In the genomic region with DNA sequence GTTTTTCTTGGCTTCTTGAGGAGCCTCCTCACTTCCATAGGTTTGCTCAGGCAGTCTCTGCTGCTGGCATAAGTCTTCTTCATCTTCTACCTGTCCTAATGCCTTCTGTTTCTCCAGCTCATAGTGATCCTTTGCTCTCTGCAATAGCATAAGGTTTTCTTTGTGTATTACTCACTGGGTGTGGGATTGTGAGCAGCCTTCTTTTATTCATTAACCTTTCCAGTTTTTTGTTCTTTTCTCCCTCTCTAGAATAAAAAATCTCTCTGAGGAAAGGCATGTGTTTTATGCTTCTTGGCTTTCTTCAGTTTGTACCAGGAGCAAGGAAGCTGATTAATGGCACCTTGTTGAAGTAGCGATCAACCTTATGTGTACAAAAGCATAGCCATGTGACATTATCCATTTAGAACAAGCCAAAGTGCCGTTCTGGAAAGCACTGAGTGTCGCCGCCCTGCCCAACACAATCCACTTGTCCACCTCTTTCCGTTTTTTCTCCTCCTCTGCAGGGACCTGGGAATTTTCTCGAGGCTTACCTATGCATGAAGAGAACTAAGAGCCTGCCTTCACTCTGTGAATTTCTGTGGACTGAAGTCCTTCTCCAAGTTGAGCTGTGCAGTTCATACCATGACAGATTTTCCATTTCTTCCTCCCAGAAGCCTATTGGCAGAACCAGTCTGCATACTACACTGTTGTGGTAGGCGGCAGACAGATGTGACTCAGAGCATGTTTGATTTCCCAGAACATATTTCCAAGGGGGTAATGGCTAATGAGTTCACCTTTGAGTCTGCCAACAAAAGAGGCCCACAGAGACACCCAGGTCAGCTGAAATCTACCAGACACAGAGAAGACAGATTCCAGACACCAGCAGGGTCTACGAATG, we compare ENCODE assay signal across 1 cellular context.
TF ChIP-seq lines count a peak whose summit lies in the region.

No MANE protein-coding gene starts in this region.

TF ChIP-seq in HepG2, 621 proteins besides CTCF, POLR2A, EP300 and RAD21 (continued from another document and continues in another):
- TF ChIP-seq, protein P1, sequence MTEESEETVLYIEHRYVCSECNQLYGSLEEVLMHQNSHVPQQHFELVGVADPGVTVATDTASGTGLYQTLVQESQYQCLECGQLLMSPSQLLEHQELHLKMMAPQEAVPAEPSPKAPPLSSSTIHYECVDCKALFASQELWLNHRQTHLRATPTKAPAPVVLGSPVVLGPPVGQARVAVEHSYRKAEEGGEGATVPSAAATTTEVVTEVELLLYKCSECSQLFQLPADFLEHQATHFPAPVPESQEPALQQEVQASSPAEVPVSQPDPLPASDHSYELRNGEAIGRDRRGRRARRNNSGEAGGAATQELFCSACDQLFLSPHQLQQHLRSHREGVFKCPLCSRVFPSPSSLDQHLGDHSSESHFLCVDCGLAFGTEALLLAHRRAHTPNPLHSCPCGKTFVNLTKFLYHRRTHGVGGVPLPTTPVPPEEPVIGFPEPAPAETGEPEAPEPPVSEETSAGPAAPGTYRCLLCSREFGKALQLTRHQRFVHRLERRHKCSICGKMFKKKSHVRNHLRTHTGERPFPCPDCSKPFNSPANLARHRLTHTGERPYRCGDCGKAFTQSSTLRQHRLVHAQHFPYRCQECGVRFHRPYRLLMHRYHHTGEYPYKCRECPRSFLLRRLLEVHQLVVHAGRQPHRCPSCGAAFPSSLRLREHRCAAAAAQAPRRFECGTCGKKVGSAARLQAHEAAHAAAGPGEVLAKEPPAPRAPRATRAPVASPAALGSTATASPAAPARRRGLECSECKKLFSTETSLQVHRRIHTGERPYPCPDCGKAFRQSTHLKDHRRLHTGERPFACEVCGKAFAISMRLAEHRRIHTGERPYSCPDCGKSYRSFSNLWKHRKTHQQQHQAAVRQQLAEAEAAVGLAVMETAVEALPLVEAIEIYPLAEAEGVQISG (CRISPR knock-in tag; IDR thresholded peaks at IDR 0.05): peak; percentile 11; the same call in 1 of the 2 replicates
- peak; percentile 52 for TF ChIP-seq FOXA3 (CRISPR knock-in tag; IDR thresholded peaks at IDR 0.05)
- 0 out of 2 replicates have a peak, but pooled peaks have one; percentile 6 for TF ChIP-seq ZNF121 (CRISPR knock-in tag; IDR thresholded peaks at IDR 0.05)
- no peak for TF ChIP-seq DNMT1 (CRISPR knock-in tag; IDR thresholded peaks at IDR 0.05)
- 0 out of 2 replicates have a peak, but pooled peaks have one; percentile 29 for TF ChIP-seq FIP1L1 (IDR thresholded peaks at IDR 0.05; ENCODE audit: borderline replicate concordance, insufficient read depth, low read depth, low read length)
- TF ChIP-seq ZMYM4 (CRISPR knock-in tag; IDR thresholded peaks at IDR 0.05): no peak; the same call in 1 of the 2 replicates
- TF ChIP-seq MAX (IDR thresholded peaks at IDR 0.05): peak; percentile 16; the same call in 1 of the 2 replicates
- TF ChIP-seq ZNF644 (CRISPR knock-in tag; IDR thresholded peaks at IDR 0.05; ENCODE audit: low read depth): peak; percentile 68; the same call in 1 of the 2 replicates
- 0 out of 2 replicates have a peak, but pooled peaks have one; percentile 42 for TF ChIP-seq HBP1 (CRISPR knock-in tag; IDR thresholded peaks at IDR 0.05; ENCODE audit: low read depth)
- TF ChIP-seq GZF1 (CRISPR knock-in tag; IDR thresholded peaks at IDR 0.05): no peak
- TF ChIP-seq REPIN1 (CRISPR knock-in tag; IDR thresholded peaks at IDR 0.05; ENCODE audit: borderline replicate concordance, low read depth): 0 out of 2 replicates have a peak, but pooled peaks have one; percentile 21
- TF ChIP-seq ZNF589 (CRISPR knock-in tag; conservative IDR thresholded peaks at IDR 0.05): no peak
- TF ChIP-seq SALL2 (CRISPR knock-in tag; IDR thresholded peaks at IDR 0.05): 0 out of 2 replicates have a peak, but pooled peaks have one; percentile 18
- 0 out of 2 replicates have a peak, but pooled peaks have one; percentile 27 for TF ChIP-seq KLF6 (CRISPR knock-in tag; IDR thresholded peaks at IDR 0.05)
- TF ChIP-seq HMG20A (CRISPR knock-in tag; IDR thresholded peaks at IDR 0.05; ENCODE audit: borderline replicate concordance): peak; percentile 59; the same call in 1 of the 2 replicates
- TF ChIP-seq, protein P2, sequence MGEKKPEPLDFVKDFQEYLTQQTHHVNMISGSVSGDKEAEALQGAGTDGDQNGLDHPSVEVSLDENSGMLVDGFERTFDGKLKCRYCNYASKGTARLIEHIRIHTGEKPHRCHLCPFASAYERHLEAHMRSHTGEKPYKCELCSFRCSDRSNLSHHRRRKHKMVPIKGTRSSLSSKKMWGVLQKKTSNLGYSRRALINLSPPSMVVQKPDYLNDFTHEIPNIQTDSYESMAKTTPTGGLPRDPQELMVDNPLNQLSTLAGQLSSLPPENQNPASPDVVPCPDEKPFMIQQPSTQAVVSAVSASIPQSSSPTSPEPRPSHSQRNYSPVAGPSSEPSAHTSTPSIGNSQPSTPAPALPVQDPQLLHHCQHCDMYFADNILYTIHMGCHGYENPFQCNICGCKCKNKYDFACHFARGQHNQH (CRISPR knock-in tag; IDR thresholded peaks at IDR 0.05): peak; percentile 39; the same call in 1 of the 2 replicates
- TF ChIP-seq ZNF274 (CRISPR knock-in tag; IDR thresholded peaks at IDR 0.05): peak; percentile 39; the same call in 1 of the 2 replicates
- TF ChIP-seq TBX2 (CRISPR knock-in tag; IDR thresholded peaks at IDR 0.05; ENCODE audit: borderline replicate concordance): 0 out of 2 replicates have a peak, but pooled peaks have one; percentile 42
- peak; percentile 21; the same call in 1 of the 2 replicates for TF ChIP-seq ZNF24 (IDR thresholded peaks at IDR 0.05)
- peak; percentile 87 for TF ChIP-seq SKI (IDR thresholded peaks at IDR 0.05; ENCODE audit: partially characterized antibody)
- TF ChIP-seq, protein P3, sequence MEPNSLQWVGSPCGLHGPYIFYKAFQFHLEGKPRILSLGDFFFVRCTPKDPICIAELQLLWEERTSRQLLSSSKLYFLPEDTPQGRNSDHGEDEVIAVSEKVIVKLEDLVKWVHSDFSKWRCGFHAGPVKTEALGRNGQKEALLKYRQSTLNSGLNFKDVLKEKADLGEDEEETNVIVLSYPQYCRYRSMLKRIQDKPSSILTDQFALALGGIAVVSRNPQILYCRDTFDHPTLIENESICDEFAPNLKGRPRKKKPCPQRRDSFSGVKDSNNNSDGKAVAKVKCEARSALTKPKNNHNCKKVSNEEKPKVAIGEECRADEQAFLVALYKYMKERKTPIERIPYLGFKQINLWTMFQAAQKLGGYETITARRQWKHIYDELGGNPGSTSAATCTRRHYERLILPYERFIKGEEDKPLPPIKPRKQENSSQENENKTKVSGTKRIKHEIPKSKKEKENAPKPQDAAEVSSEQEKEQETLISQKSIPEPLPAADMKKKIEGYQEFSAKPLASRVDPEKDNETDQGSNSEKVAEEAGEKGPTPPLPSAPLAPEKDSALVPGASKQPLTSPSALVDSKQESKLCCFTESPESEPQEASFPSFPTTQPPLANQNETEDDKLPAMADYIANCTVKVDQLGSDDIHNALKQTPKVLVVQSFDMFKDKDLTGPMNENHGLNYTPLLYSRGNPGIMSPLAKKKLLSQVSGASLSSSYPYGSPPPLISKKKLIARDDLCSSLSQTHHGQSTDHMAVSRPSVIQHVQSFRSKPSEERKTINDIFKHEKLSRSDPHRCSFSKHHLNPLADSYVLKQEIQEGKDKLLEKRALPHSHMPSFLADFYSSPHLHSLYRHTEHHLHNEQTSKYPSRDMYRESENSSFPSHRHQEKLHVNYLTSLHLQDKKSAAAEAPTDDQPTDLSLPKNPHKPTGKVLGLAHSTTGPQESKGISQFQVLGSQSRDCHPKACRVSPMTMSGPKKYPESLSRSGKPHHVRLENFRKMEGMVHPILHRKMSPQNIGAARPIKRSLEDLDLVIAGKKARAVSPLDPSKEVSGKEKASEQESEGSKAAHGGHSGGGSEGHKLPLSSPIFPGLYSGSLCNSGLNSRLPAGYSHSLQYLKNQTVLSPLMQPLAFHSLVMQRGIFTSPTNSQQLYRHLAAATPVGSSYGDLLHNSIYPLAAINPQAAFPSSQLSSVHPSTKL (CRISPR knock-in tag; IDR thresholded peaks at IDR 0.05): peak; percentile 71
- peak; percentile 31; the same call in 1 of the 2 replicates for TF ChIP-seq ZFY (CRISPR knock-in tag; IDR thresholded peaks at IDR 0.05)
- TF ChIP-seq SAP130 (CRISPR knock-in tag; IDR thresholded peaks at IDR 0.05; ENCODE audit: low read depth): peak; percentile 46; the same call in 1 of the 2 replicates
- 0 out of 2 replicates have a peak, but pooled peaks have one; percentile 46 for TF ChIP-seq ZNF33B (CRISPR knock-in tag; IDR thresholded peaks at IDR 0.05)
- peak; percentile 89 for TF ChIP-seq FOSL2 (CRISPR knock-in tag; IDR thresholded peaks at IDR 0.05)
- TF ChIP-seq SAFB2 (CRISPR knock-in tag; IDR thresholded peaks at IDR 0.05; ENCODE audit: borderline replicate concordance, low read depth): no peak
- TF ChIP-seq, protein P4, sequence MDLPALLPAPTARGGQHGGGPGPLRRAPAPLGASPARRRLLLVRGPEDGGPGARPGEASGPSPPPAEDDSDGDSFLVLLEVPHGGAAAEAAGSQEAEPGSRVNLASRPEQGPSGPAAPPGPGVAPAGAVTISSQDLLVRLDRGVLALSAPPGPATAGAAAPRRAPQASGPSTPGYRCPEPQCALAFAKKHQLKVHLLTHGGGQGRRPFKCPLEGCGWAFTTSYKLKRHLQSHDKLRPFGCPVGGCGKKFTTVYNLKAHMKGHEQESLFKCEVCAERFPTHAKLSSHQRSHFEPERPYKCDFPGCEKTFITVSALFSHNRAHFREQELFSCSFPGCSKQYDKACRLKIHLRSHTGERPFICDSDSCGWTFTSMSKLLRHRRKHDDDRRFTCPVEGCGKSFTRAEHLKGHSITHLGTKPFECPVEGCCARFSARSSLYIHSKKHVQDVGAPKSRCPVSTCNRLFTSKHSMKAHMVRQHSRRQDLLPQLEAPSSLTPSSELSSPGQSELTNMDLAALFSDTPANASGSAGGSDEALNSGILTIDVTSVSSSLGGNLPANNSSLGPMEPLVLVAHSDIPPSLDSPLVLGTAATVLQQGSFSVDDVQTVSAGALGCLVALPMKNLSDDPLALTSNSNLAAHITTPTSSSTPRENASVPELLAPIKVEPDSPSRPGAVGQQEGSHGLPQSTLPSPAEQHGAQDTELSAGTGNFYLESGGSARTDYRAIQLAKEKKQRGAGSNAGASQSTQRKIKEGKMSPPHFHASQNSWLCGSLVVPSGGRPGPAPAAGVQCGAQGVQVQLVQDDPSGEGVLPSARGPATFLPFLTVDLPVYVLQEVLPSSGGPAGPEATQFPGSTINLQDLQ (CRISPR knock-in tag; IDR thresholded peaks at IDR 0.05): no peak
- peak; percentile 33; the same call in 1 of the 2 replicates for TF ChIP-seq HDAC1 (CRISPR knock-in tag; IDR thresholded peaks at IDR 0.05)
- TF ChIP-seq, protein P5, sequence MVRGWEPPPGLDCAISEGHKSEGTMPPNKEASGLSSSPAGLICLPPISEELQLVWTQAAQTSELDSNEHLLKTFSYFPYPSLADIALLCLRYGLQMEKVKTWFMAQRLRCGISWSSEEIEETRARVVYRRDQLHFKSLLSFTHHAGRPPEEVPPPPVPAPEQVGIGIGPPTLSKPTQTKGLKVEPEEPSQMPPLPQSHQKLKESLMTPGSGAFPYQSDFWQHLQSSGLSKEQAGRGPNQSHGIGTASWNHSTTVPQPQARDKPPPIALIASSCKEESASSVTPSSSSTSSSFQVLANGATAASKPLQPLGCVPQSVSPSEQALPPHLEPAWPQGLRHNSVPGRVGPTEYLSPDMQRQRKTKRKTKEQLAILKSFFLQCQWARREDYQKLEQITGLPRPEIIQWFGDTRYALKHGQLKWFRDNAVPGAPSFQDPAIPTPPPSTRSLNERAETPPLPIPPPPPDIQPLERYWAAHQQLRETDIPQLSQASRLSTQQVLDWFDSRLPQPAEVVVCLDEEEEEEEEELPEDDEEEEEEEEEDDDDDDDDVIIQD (CRISPR knock-in tag; IDR thresholded peaks at IDR 0.05; ENCODE audit: low read depth): peak; percentile 51; the same call in 1 of the 2 replicates
- peak; percentile 58; the same call in 1 of the 2 replicates for TF ChIP-seq RXRB (CRISPR knock-in tag; IDR thresholded peaks at IDR 0.05; ENCODE audit: borderline replicate concordance)
- TF ChIP-seq ZNF354B (CRISPR knock-in tag; IDR thresholded peaks at IDR 0.05): no peak
- TF ChIP-seq GFI1 (CRISPR knock-in tag; IDR thresholded peaks at IDR 0.05; ENCODE audit: borderline replicate concordance): no peak
- TF ChIP-seq YEATS4 (CRISPR knock-in tag; IDR thresholded peaks at IDR 0.05; ENCODE audit: borderline replicate concordance): no peak; the same call in 1 of the 2 replicates
- TF ChIP-seq FOXK2 (IDR thresholded peaks at IDR 0.05): no peak
- peak; percentile 2 for TF ChIP-seq ZEB1 (IDR thresholded peaks at IDR 0.05; ENCODE audit: insufficient replicate concordance, low read depth)
- peak; percentile 37 for TF ChIP-seq RBFOX2 (IDR thresholded peaks at IDR 0.05; ENCODE audit: low read depth, low read length)
- TF ChIP-seq GLI4 (CRISPR knock-in tag; IDR thresholded peaks at IDR 0.05; ENCODE audit: borderline replicate concordance): 0 out of 2 replicates have a peak, but pooled peaks have one; percentile 40
- 0 out of 2 replicates have a peak, but pooled peaks have one; percentile 24 for TF ChIP-seq TAF1 (CRISPR knock-in tag; IDR thresholded peaks at IDR 0.05)
- TF ChIP-seq, protein P6, sequence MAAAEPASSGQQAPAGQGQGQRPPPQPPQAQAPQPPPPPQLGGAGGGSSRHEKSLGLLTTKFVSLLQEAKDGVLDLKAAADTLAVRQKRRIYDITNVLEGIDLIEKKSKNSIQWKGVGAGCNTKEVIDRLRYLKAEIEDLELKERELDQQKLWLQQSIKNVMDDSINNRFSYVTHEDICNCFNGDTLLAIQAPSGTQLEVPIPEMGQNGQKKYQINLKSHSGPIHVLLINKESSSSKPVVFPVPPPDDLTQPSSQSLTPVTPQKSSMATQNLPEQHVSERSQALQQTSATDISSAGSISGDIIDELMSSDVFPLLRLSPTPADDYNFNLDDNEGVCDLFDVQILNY (CRISPR knock-in tag; conservative IDR thresholded peaks at IDR 0.05): no peak
- TF ChIP-seq CEBPG (CRISPR knock-in tag; IDR thresholded peaks at IDR 0.05): peak; percentile 4; the same call in 1 of the 2 replicates
- 0 out of 2 replicates have a peak, but pooled peaks have one; percentile 50 for TF ChIP-seq ZNF879 (CRISPR knock-in tag; IDR thresholded peaks at IDR 0.05)
- TF ChIP-seq ZNF564 (CRISPR knock-in tag; IDR thresholded peaks at IDR 0.05): no peak
